In genomic region chr1:47752048-47752451, GRCh38 we compare ENCODE assay signal across 15 cellular contexts.
DNase-seq lines count a peak whose midpoint lies in the region; ATAC-seq and TF ChIP-seq lines count a peak whose summit lies in the region.
"Had no signal": no experiment of that assay in that cellular context is flagged by ENCODE, and none has a peak within 500 bp of the region (broad histone marks: within the 10 kb centered on the region; RNA-seq: fewer than 3 reads in every experiment).

No MANE protein-coding gene starts in this region.

- peaks cover 4% of the 10 kb centered on the region for H3K4me1 ChIP-seq in body of pancreas
- H3K4me1 ChIP-seq in right cardiac atrium (ENCODE audit: control insufficient read depth, insufficient read depth, low read length): no peaks in the 10 kb centered on the region
- H3K4me1 ChIP-seq in prostate gland (replicated peaks): peaks cover 11% of the 10 kb centered on the region

- ATAC-seq in body of pancreas (peak; percentile 63), right cardiac atrium (peak; percentile 48 to 50), HG02642 (IDR thresholded peaks at IDR 0.05; ENCODE audit: poor library complexity, unreplicated experiment) (no peak)
- ATAC-seq: activated CD4-positive, CD25-positive, alpha-beta regulatory T cell treated with anti-CD3 and anti-CD28 coated beads, Interleukin-2, amount 50 U/mL, for 24 hours; effector memory CD8-positive, alpha-beta T cell; SK-N-SH treated with all-trans-retinoic acid at 6 μM for 48 hours had no signal

- TF ChIP-seq CTCF in body of pancreas (IDR thresholded peaks at IDR 0.05) (no peak), prostate gland (IDR thresholded peaks at IDR 0.05) (peak in 1 of 4 experiments; percentile 8)

- H3K9me3 ChIP-seq in body of pancreas (no peaks in the 10 kb centered on the region), right cardiac atrium (ENCODE audit: control insufficient read depth, low read length) (no peaks in the 10 kb centered on the region), prostate gland (no peaks in the 10 kb centered on the region)
- H3K9me3 ChIP-seq: MG63 had no signal

- DNase-seq in Ammon's horn (ENCODE audit: low spot score): peak; percentile 16
- DNase-seq in body of pancreas: peak in 2 of 4 donors; percentile 26 to 30
- DNase-seq in right cardiac atrium: peak in 2 of 3 donors; percentile 61 to 66
- peak; percentile 68 for DNase-seq in prostate gland (ENCODE audit: low spot score)
- DNase-seq in NCI-H1092 (lab: John Stamatoyannopoulos, UW): no peak
- no peak for DNase-seq in stimulated activated CD4-positive, alpha-beta T cell treated with anti-CD3 and anti-CD28 coated beads, Interleukin-1b, Interleukin-23, amount 100 ng/mL, for 48 hours
- DNase-seq in NCI-H1417 (lab: John Stamatoyannopoulos, UW): no peak
- DNase-seq: effector memory CD8-positive, alpha-beta T cell; MG63; naive B cell; trophoblast cell had no signal

- H3K27ac ChIP-seq in body of pancreas (peak overlapping the region in 2 of 4 donors; percentile 13 to 34), right cardiac atrium (ENCODE audit: low read length) (no peak overlapping the region), prostate gland (peak overlapping the region; percentile 33 to 54)

- H3K36me3 ChIP-seq in body of pancreas (replicated peaks in 1 of 2; ENCODE audit: insufficient read depth in 1 of 2, low read depth in 2 of 2) (no peaks in the 10 kb centered on the region), prostate gland (no peaks in the 10 kb centered on the region)
- H3K36me3 ChIP-seq: MG63 had no signal

- TF ChIP-seq POLR2A in body of pancreas (IDR thresholded peaks at IDR 0.05): no peak
- TF ChIP-seq POLR2A in prostate gland (IDR thresholded peaks at IDR 0.05): no peak

- intact Hi-C loops in body of pancreas (cut with DNase I): no loop called here
- intact Hi-C loops in right cardiac atrium (cut with DNase I): loop anchor here in 2 of 4 donors (10.0 kb wide), 1 partner anchor 243 kb away; the partner anchor contains the start of gene TRABD2B (in 2 of the 2)
- intact Hi-C loops in prostate gland (cut with DNase I): loop anchor here (10.0 kb wide), 1 partner anchor 723 kb away; the partner anchor contains the start of gene SPATA6

- H3K27me3 ChIP-seq in body of pancreas (no peaks in the 10 kb centered on the region), right cardiac atrium (ENCODE audit: control insufficient read depth, insufficient read depth) (no peaks in the 10 kb centered on the region), prostate gland (replicated peaks; ENCODE audit: insufficient read depth) (no peaks in the 10 kb centered on the region)
- H3K27me3 ChIP-seq: MG63 had no signal

- WGBS in body of pancreas, 2 donors: 49 to 67% methylated on average over 14 to 15 of the region's 15 CpGs
- WGBS in right cardiac atrium: 61% methylated on average over 15 of the region's 15 CpGs
- WGBS in prostate gland: 8% methylated on average over 15 of the region's 15 CpGs

- H3K4me3 ChIP-seq in body of pancreas (no peak overlapping the region), right cardiac atrium (ENCODE audit: low read length) (no peak overlapping the region), prostate gland (no peak overlapping the region)
- H3K4me3 ChIP-seq: MG63, smooth muscle cell had no signal

Comparison
In these comparisons a context has a peak if more than half of its experiments do, and no peak if none do; other contexts are left out.
1. DNase-seq: peak in Ammon's horn (single experiment), right cardiac atrium (2 of 3) and prostate gland (single experiment); none in NCI-H1092 (single experiment), stimulated activated CD4-positive, alpha-beta T cell treated with anti-CD3 and anti-CD28 coated beads, Interleukin-1b, Interleukin-23, amount 100 ng/mL, for 48 hours (single experiment) and NCI-H1417 (0 of 3).